Comparison of ENCODE assay signal across 2 cellular contexts in the genomic region with DNA sequence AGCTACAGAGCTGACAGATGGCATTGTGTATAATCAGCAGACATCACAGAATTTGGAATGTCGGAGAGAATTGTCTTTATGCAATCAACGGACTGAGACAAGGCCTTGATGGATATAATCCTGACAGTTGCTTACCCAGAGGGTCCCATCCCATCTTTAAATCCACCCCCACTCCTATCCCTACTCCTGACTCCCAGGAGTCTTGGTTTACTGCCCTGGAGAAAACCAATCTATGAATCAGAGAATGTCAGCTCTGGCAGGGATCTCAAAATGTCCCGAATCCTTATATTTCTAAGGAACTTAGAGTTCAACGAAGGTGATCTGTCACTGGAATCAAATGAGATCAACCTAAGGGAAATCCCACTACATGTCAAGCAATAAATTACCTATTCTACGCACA.
A peak's percentile ranks its signal among the peaks of the same experiment; 100 is the strongest.
TF ChIP-seq lines count a peak whose summit lies in the region.

No MANE protein-coding gene starts in this region.

TF ChIP-seq in IMR-90, 13 proteins besides CTCF, POLR2A, EP300 and RAD21:
- TF ChIP-seq ELK1 (IDR thresholded peaks at IDR 0.05; ENCODE audit: borderline replicate concordance, low read depth, low read length) (no peak), MAZ (IDR thresholded peaks at IDR 0.05; ENCODE audit: borderline replicate concordance, low read depth, low read length) (no peak), USF2 (IDR thresholded peaks at IDR 0.05; ENCODE audit: low read depth, low read length) (no peak), RFX5 (IDR thresholded peaks at IDR 0.05; ENCODE audit: low read depth, low read length) (no peak), CHD1 (IDR thresholded peaks at IDR 0.05; ENCODE audit: low read depth, low read length) (no peak), BHLHE40 (IDR thresholded peaks at IDR 0.05; ENCODE audit: low read depth, low read length) (no peak), MXI1 (IDR thresholded peaks at IDR 0.05; ENCODE audit: borderline replicate concordance, low read depth, low read length) (no peak), NFE2L2 (IDR thresholded peaks at IDR 0.05; ENCODE audit: low read depth, low read length) (no peak), MAFK (IDR thresholded peaks at IDR 0.05; ENCODE audit: low read depth, low read length) (no peak), FOS (IDR thresholded peaks at IDR 0.05; ENCODE audit: low read depth, low read length) (no peak), CEBPB (IDR thresholded peaks at IDR 0.05; ENCODE audit: low read depth, low read length) (no peak), SMC3 (IDR thresholded peaks at IDR 0.05; ENCODE audit: low read depth, low read length) (no peak), RCOR1 (IDR thresholded peaks at IDR 0.05; ENCODE audit: insufficient replicate concordance, low read length) (no peak)

TF ChIP-seq in neural cell, 6 proteins besides CTCF, POLR2A, EP300 and RAD21:
- TF ChIP-seq REST (IDR thresholded peaks at IDR 0.05; ENCODE audit: borderline replicate concordance) (peak; percentile 94), MXI1 (conservative IDR thresholded peaks at IDR 0.05; ENCODE audit: poor library complexity, severe bottlenecking) (no peak)
